ENCODE assay signal across 29 cellular contexts in genomic region chr1:23645338-23645737, GRCh38.
"Had no signal": no experiment of that assay in that cellular context is flagged by ENCODE, and none has a peak within 500 bp of the region (broad histone marks: within the 10 kb centered on the region; RNA-seq: fewer than 3 reads in every experiment).

No MANE protein-coding gene starts in this region.

- H3K9me3 Mint-ChIP-seq: activated CD4-positive, alpha-beta memory T cell treated with anti-CD3 and anti-CD28 coated beads, Interleukin-2, amount 10 ng/mL, durations not matched to agents 7 days and 5 days; activated naive CD8-positive, alpha-beta T cell treated with anti-CD3 and anti-CD28 coated beads, Interleukin-2, amount 10 ng/mL, durations not matched to agents 7 days and 5 days; activated T-cell treated with anti-CD3 and anti-CD28 coated beads, Interleukin-2, amount 50 U/mL, for 72 hours; activated T-helper 2 cell treated with anti-CD3 and anti-CD28 coated beads, Interferon-gamma antibody, Interleukin-2, Interleukin-4, amounts not matched to agents 10 μg/mL and 5 μg/mL and 100 μg/mL, durations not matched to agents 14 hours and 24 hours and 36 hours; T-cell had no signal

- H3K27me3 Mint-ChIP-seq: activated CD4-positive, alpha-beta memory T cell treated with anti-CD3 and anti-CD28 coated beads, Interleukin-2, amount 10 ng/mL, durations not matched to agents 7 days and 5 days; activated CD4-positive, alpha-beta T cell treated with anti-CD3 and anti-CD28 coated beads for 36 hours; activated naive CD8-positive, alpha-beta T cell treated with anti-CD3 and anti-CD28 coated beads, Interleukin-2, amount 10 ng/mL, durations not matched to agents 7 days and 5 days; T-cell had no signal

- H3K27ac ChIP-seq: adrenal gland, breast epithelium, SK-N-MC, VCaP had no signal

- H3K4me1 ChIP-seq: breast epithelium had no signal

- H3K4me1 Mint-ChIP-seq: activated CD4-positive, alpha-beta memory T cell treated with anti-CD3 and anti-CD28 coated beads, Interleukin-2, amount 10 ng/mL, durations not matched to agents 7 days and 5 days; activated CD4-positive, alpha-beta T cell treated with anti-CD3 and anti-CD28 coated beads for 36 hours; T-cell had no signal

- H3K9me3 ChIP-seq: adrenal gland, breast epithelium had no signal

- DNase-seq: activated CD4-positive, alpha-beta memory T cell treated with anti-CD3 and anti-CD28 coated beads, Interleukin-2, amount 10 ng/mL, durations not matched to agents 7 days and 5 days; activated CD4-positive, alpha-beta T cell treated with anti-CD3 and anti-CD28 coated beads for 36 hours; activated CD4-positive, alpha-beta T cell treated with anti-CD3 and anti-CD28 coated beads, Interleukin-2, amount 50 U/mL, for 1 hour; activated CD8-positive, alpha-beta memory T cell treated with anti-CD3 and anti-CD28 coated beads, Interleukin-2, amount 50 U/mL, for 4 hours; activated naive CD4-positive, alpha-beta T cell treated with anti-CD3 and anti-CD28 coated beads, Interleukin-2, amount 50 U/mL, for 16 hours; activated naive CD8-positive, alpha-beta T cell treated with anti-CD3 and anti-CD28 coated beads, Interleukin-2, amount 10 ng/mL, durations not matched to agents 7 days and 5 days; activated T-cell treated with anti-CD3 and anti-CD28 coated beads, Interleukin-2, amount 50 U/mL, for 72 hours; adrenal gland; aorta; caudate nucleus; KG1; MV-4-11; NCI-H1092 treated with DMSO at 0.1 percent for 48 hours; NCI-H1417 treated with DMSO at 0.1 percent for 48 hours; NCI-H1694; NCI-H2081; NCI-H510A treated with DMSO at 0.1 percent for 48 hours; NCI-H69; NK-92 treated with Interleukin-12 subunit alpha and Interleukin-12 subunit beta, amount 100 ng/mL, for 24 hours; OCI-M1; RPMI8226; SHP77; T-cell; T-helper 2 cell; T1000 had no signal

- H3K4me3 Mint-ChIP-seq: activated CD4-positive, alpha-beta memory T cell treated with anti-CD3 and anti-CD28 coated beads, Interleukin-2, amount 10 ng/mL, durations not matched to agents 7 days and 5 days; activated CD4-positive, alpha-beta T cell treated with anti-CD3 and anti-CD28 coated beads for 36 hours; activated naive CD8-positive, alpha-beta T cell treated with anti-CD3 and anti-CD28 coated beads, Interleukin-2, amount 10 ng/mL, durations not matched to agents 7 days and 5 days; activated T-cell treated with anti-CD3 and anti-CD28 coated beads, Interleukin-2, amount 50 U/mL, for 72 hours; T-cell had no signal

- H3K36me3 ChIP-seq: adrenal gland, breast epithelium had no signal

- H3K27ac Mint-ChIP-seq: activated CD4-positive, alpha-beta memory T cell treated with anti-CD3 and anti-CD28 coated beads, Interleukin-2, amount 10 ng/mL, durations not matched to agents 7 days and 5 days; activated CD4-positive, alpha-beta T cell treated with anti-CD3 and anti-CD28 coated beads for 36 hours; activated naive CD8-positive, alpha-beta T cell treated with anti-CD3 and anti-CD28 coated beads, Interleukin-2, amount 10 ng/mL, durations not matched to agents 7 days and 5 days; activated T-cell treated with anti-CD3 and anti-CD28 coated beads, Interleukin-2, amount 50 U/mL, for 72 hours; activated T-helper 2 cell treated with anti-CD3 and anti-CD28 coated beads, Interferon-gamma antibody, Interleukin-2, Interleukin-4, amounts not matched to agents 10 μg/mL and 5 μg/mL and 100 μg/mL, durations not matched to agents 14 hours and 24 hours and 36 hours; T-cell had no signal

- H3K36me3 Mint-ChIP-seq: activated naive CD8-positive, alpha-beta T cell treated with anti-CD3 and anti-CD28 coated beads, Interleukin-2, amount 10 ng/mL, durations not matched to agents 7 days and 5 days; T-cell had no signal

- H3K4me3 ChIP-seq: adrenal gland, breast epithelium, SK-N-MC had no signal

- H3K27me3 ChIP-seq: adrenal gland, breast epithelium had no signal
